26 cellular contexts compared by ENCODE assay signal in genomic region chr6:17845598-17845997, GRCh38.
DNase-seq lines count a peak whose midpoint lies in the region; ATAC-seq and TF ChIP-seq lines count a peak whose summit lies in the region.
"Had no signal": no experiment of that assay in that cellular context is flagged by ENCODE, and none has a peak within 500 bp of the region (broad histone marks: within the 10 kb centered on the region; RNA-seq: fewer than 3 reads in every experiment).

No MANE protein-coding gene starts in this region.

- ATAC-seq in psoas muscle (peak in 3 of 4 donors; percentile 40 to 74 (median 69)), GM18868 (IDR thresholded peaks at IDR 0.05; ENCODE audit: unreplicated experiment) (no peak)
- ATAC-seq: activated T-cell treated with anti-CD3 and anti-CD28 coated beads, Interleukin-2, amount 50 U/mL, for 72 hours; left lobe of liver; stimulated activated naive CD8-positive, alpha-beta T cell treated with anti-CD3 and anti-CD28 coated beads, Interleukin-15, amount 100 ng/mL, for 72 hours had no signal

- no peak for TF ChIP-seq CTCF in psoas muscle (IDR thresholded peaks at IDR 0.05)

- intact Hi-C loops in psoas muscle (cut with DNase I): no loop called here
- intact Hi-C loops in activated naive CD4-positive, alpha-beta T cell treated with anti-CD3 and anti-CD28 coated beads for 36 hours (cut with micrococcal nuclease): no loop called here

- no peaks in the 10 kb centered on the region for H3K9me3 Mint-ChIP-seq in activated naive CD4-positive, alpha-beta T cell treated with anti-CD3 and anti-CD28 coated beads for 36 hours
- H3K9me3 Mint-ChIP-seq: activated T-cell treated with anti-CD3 and anti-CD28 coated beads, Interleukin-2, amount 50 U/mL, for 72 hours; CD4-positive, CD25-positive, alpha-beta regulatory T cell; stimulated activated naive CD8-positive, alpha-beta T cell treated with anti-CD3 and anti-CD28 coated beads, Interleukin-15, amount 100 ng/mL, for 72 hours had no signal

- DNase-seq in DMS53 (lab: John Stamatoyannopoulos, UW) (peak; percentile 8), DMS53 treated with DMSO at 0.1 percent for 48 hours (lab: John Stamatoyannopoulos, UW; ENCODE audit: unreplicated experiment) (no peak), NCI-H2171 treated with DMSO at 0.1 percent for 48 hours (lab: John Stamatoyannopoulos, UW) (peak; percentile 57), cerebellum (ENCODE audit: low spot score) (peak; percentile 45), psoas muscle (no peak), MG63 (no peak)
- DNase-seq in activated naive CD4-positive, alpha-beta T cell treated with anti-CD3 and anti-CD28 coated beads for 36 hours: no peak
- DNase-seq: 8988T; activated CD4-positive, CD25-positive, alpha-beta regulatory T cell; activated naive CD4-positive, alpha-beta T cell treated with Interleukin-2 at 50 U/mL for 16 hours; activated T-cell treated with anti-CD3 and anti-CD28 coated beads, Interleukin-2, amount 50 U/mL, for 72 hours; amniotic stem cell; brain microvascular endothelial cell; CD4-positive, CD25-positive, alpha-beta regulatory T cell; effector memory CD4-positive, alpha-beta T cell; foreskin melanocyte; GDM1; NCI-H1417 treated with DMSO at 0.1 percent for 48 hours; NCI-H2081; nucleus accumbens; SIG-M5; stimulated activated naive CD8-positive, alpha-beta T cell treated with anti-CD3 and anti-CD28 coated beads, Interleukin-15, amount 100 ng/mL, for 72 hours; T1000 had no signal

- H3K9me3 ChIP-seq in psoas muscle (no peaks in the 10 kb centered on the region), MG63 (no peaks in the 10 kb centered on the region)

- peaks cover 0 to 59% of the 10 kb centered on the region in 2 donors for H3K36me3 ChIP-seq in psoas muscle (ENCODE audit: insufficient read depth in 1 of 2, low read depth in 1 of 2)
- H3K36me3 ChIP-seq in MG63: peaks cover 6% of the 10 kb centered on the region

- CTCF ChIA-PET in activated naive CD4-positive, alpha-beta T cell treated with anti-CD3 and anti-CD28 coated beads for 36 hours (lab: Charles Lee): no interaction called here

- peaks cover 29% of the 10 kb centered on the region for H3K27me3 Mint-ChIP-seq in activated naive CD4-positive, alpha-beta T cell treated with anti-CD3 and anti-CD28 coated beads for 36 hours (ENCODE audit: low read depth)

- no peaks in the 10 kb centered on the region for H3K4me1 Mint-ChIP-seq in activated naive CD4-positive, alpha-beta T cell treated with anti-CD3 and anti-CD28 coated beads for 36 hours (ENCODE audit: low read depth)
- H3K4me1 Mint-ChIP-seq: CD4-positive, CD25-positive, alpha-beta regulatory T cell; stimulated activated naive CD8-positive, alpha-beta T cell treated with anti-CD3 and anti-CD28 coated beads, Interleukin-15, amount 100 ng/mL, for 72 hours had no signal

- H3K4me3 Mint-ChIP-seq in activated naive CD4-positive, alpha-beta T cell treated with anti-CD3 and anti-CD28 coated beads for 36 hours: no peak overlapping the region
- H3K4me3 Mint-ChIP-seq: activated T-cell treated with anti-CD3 and anti-CD28 coated beads, Interleukin-2, amount 50 U/mL, for 72 hours; CD4-positive, CD25-positive, alpha-beta regulatory T cell; stimulated activated naive CD8-positive, alpha-beta T cell treated with anti-CD3 and anti-CD28 coated beads, Interleukin-15, amount 100 ng/mL, for 72 hours had no signal

- 57 to 76% (median 60%) methylated on average over 4 of the region's 4 CpGs for WGBS in psoas muscle, 3 donors

- H3K36me3 Mint-ChIP-seq in activated naive CD4-positive, alpha-beta T cell treated with anti-CD3 and anti-CD28 coated beads for 36 hours (ENCODE audit: low read depth): no peaks in the 10 kb centered on the region
- H3K36me3 Mint-ChIP-seq: CD4-positive, CD25-positive, alpha-beta regulatory T cell had no signal

- H3K4me1 ChIP-seq in psoas muscle: no peaks in the 10 kb centered on the region

- no peak overlapping the region for H3K27ac Mint-ChIP-seq in activated naive CD4-positive, alpha-beta T cell treated with anti-CD3 and anti-CD28 coated beads for 36 hours
- H3K27ac Mint-ChIP-seq: activated T-cell treated with anti-CD3 and anti-CD28 coated beads, Interleukin-2, amount 50 U/mL, for 72 hours; CD4-positive, CD25-positive, alpha-beta regulatory T cell; stimulated activated naive CD8-positive, alpha-beta T cell treated with anti-CD3 and anti-CD28 coated beads, Interleukin-15, amount 100 ng/mL, for 72 hours had no signal

- H3K27ac ChIP-seq in psoas muscle: no peak overlapping the region
- H3K27ac ChIP-seq: brain microvascular endothelial cell, skin epidermis had no signal

- H3K27me3 ChIP-seq in psoas muscle (ENCODE audit: insufficient read depth in 3 of 3, low read length in 2 of 3): no peaks in the 10 kb centered on the region
- no peaks in the 10 kb centered on the region for H3K27me3 ChIP-seq in MG63
- H3K27me3 ChIP-seq: brain microvascular endothelial cell had no signal

- H3K4me3 ChIP-seq in psoas muscle: no peak overlapping the region
- H3K4me3 ChIP-seq in MG63: no peak overlapping the region
- H3K4me3 ChIP-seq: skin epidermis had no signal

Comparison
In these comparisons a context has a peak if more than half of its experiments do, and no peak if none do; other contexts are left out.
1. DNase-seq: peak in DMS53 (single experiment), NCI-H2171 treated with DMSO at 0.1 percent for 48 hours (single experiment) and cerebellum (single experiment); none in DMS53 treated with DMSO at 0.1 percent for 48 hours (single experiment), psoas muscle (0 of 2), activated naive CD4-positive, alpha-beta T cell treated with anti-CD3 and anti-CD28 coated beads for 36 hours (single experiment) and MG63 (single experiment).